ENCODE assay signal across 1 cellular context in genomic region chr17:4562000-4562969, GRCh38.
TF ChIP-seq lines count a peak whose summit lies in the region.

No MANE protein-coding gene starts in this region.

TF ChIP-seq in HepG2, 621 proteins besides CTCF, POLR2A, EP300 and RAD21:
- no peak for TF ChIP-seq UBTF (CRISPR knock-in tag; IDR thresholded peaks at IDR 0.05)
- TF ChIP-seq ERF (CRISPR knock-in tag; IDR thresholded peaks at IDR 0.05), result no peak
- TF ChIP-seq ZNF18 (CRISPR knock-in tag; IDR thresholded peaks at IDR 0.05; ENCODE audit: insufficient replicate concordance), result no peak
- no peak for TF ChIP-seq NFRKB (IDR thresholded peaks at IDR 0.05)
- no peak for TF ChIP-seq PAX8 (CRISPR knock-in tag; IDR thresholded peaks at IDR 0.05; ENCODE audit: borderline replicate concordance)
- TF ChIP-seq ELF3 (CRISPR knock-in tag; IDR thresholded peaks at IDR 0.05), result no peak
- TF ChIP-seq RNF219 (CRISPR knock-in tag; IDR thresholded peaks at IDR 0.05), result no peak
- no peak for TF ChIP-seq MYNN (CRISPR knock-in tag; IDR thresholded peaks at IDR 0.05; ENCODE audit: low read depth)
- TF ChIP-seq NR2F6 (IDR thresholded peaks at IDR 0.05), result no peak
- TF ChIP-seq NR2F6 (CRISPR knock-in tag; IDR thresholded peaks at IDR 0.05), result no peak
